Comparison of ENCODE assay signal across 14 cellular contexts in the genomic region with DNA sequence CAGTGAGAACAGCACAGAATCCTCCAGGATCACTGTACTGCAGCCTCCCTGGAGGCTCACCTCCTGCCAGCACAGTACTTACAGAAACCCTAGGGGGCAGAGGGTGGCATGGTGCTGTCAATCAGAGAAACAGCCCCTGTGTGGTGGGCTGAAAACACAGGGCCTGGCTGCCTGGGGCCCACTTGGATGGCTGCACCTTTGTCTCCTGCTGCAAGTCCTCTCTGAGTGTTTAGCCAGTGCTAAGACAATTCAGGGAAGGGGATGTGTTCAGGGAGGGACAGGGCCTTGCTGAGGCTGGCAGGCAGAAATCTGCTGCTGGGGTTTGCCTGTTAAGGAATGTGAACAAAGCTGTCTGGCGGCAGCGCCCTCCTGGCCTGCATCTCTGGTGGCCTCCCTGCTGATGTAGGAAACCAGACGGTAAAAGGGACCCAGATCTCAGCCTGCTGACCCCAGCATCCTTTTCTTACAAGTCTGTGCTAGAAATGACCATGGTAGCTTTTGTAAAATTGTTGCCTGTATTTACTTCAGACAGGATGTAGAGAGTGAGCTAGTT. TPM values are rescaled to one million over a fixed set of nuclear protein-coding genes. Genes with fewer than 3 reads are reported as not detected.
DNase-seq lines count a peak whose midpoint lies in the region; ATAC-seq lines count a peak whose summit lies in the region.
"Had no signal": no experiment of that assay in that cellular context is flagged by ENCODE, and none has a peak within 500 bp of the region (broad histone marks: within the 10 kb centered on the region; RNA-seq: fewer than 3 reads in every experiment).

No MANE protein-coding gene starts in this region.

- H3K27ac ChIP-seq in layer of hippocampus (ENCODE audit: low read depth, low read length), result peak overlapping the region; percentile 5

- peaks cover 29% of the 10 kb centered on the region for H3K4me1 Mint-ChIP-seq in activated T-cell treated with anti-CD3 and anti-CD28 coated beads, Interleukin-2, amount 50 U/mL, for 24 hours (ENCODE audit: low read depth)
- peaks cover 25 to 43% of the 10 kb centered on the region in 2 donors for H3K4me1 Mint-ChIP-seq in stimulated activated naive B cell treated with anti-CD40 and anti-IgM and Interleukin-4, amounts not matched to agents 10 μg/mL and 1 μg/mL and 100 μg/mL, for 72 hours

- no peak overlapping the region for H3K4me3 Mint-ChIP-seq in activated T-cell treated with anti-CD3 and anti-CD28 coated beads, Interleukin-2, amount 50 U/mL, for 24 hours
- H3K4me3 Mint-ChIP-seq in stimulated activated naive B cell treated with anti-CD40 and anti-IgM and Interleukin-4, amounts not matched to agents 10 μg/mL and 1 μg/mL and 100 μg/mL, for 72 hours, result no peak overlapping the region
- H3K4me3 Mint-ChIP-seq: activated naive CD8-positive, alpha-beta T cell treated with anti-CD3 and anti-CD28 coated beads, Interleukin-2, amount 10 ng/mL, durations not matched to agents 7 days and 5 days had no signal

- H3K27me3 ChIP-seq in layer of hippocampus (ENCODE audit: control insufficient read depth, insufficient read depth, low read length), result no peaks in the 10 kb centered on the region

- no peaks in the 10 kb centered on the region for H3K27me3 Mint-ChIP-seq in activated T-cell treated with anti-CD3 and anti-CD28 coated beads, Interleukin-2, amount 50 U/mL, for 24 hours
- no peaks in the 10 kb centered on the region for H3K27me3 Mint-ChIP-seq in stimulated activated naive B cell treated with anti-CD40 and anti-IgM and Interleukin-4, amounts not matched to agents 10 μg/mL and 1 μg/mL and 100 μg/mL, for 72 hours
- H3K27me3 Mint-ChIP-seq: activated naive CD8-positive, alpha-beta T cell treated with anti-CD3 and anti-CD28 coated beads, Interleukin-2, amount 10 ng/mL, durations not matched to agents 7 days and 5 days had no signal

- no peaks in the 10 kb centered on the region for H3K9me3 Mint-ChIP-seq in activated T-cell treated with anti-CD3 and anti-CD28 coated beads, Interleukin-2, amount 50 U/mL, for 24 hours
- peaks cover 0 to 1% of the 10 kb centered on the region in 2 donors for H3K9me3 Mint-ChIP-seq in stimulated activated naive B cell treated with anti-CD40 and anti-IgM and Interleukin-4, amounts not matched to agents 10 μg/mL and 1 μg/mL and 100 μg/mL, for 72 hours
- H3K9me3 Mint-ChIP-seq: activated naive CD8-positive, alpha-beta T cell treated with anti-CD3 and anti-CD28 coated beads, Interleukin-2, amount 10 ng/mL, durations not matched to agents 7 days and 5 days; neural crest cell had no signal

- peaks cover 87% of the 10 kb centered on the region for H3K36me3 Mint-ChIP-seq in activated T-cell treated with anti-CD3 and anti-CD28 coated beads, Interleukin-2, amount 50 U/mL, for 24 hours (ENCODE audit: low read depth)
- peaks cover 41 to 47% of the 10 kb centered on the region in 2 donors for H3K36me3 Mint-ChIP-seq in stimulated activated naive B cell treated with anti-CD40 and anti-IgM and Interleukin-4, amounts not matched to agents 10 μg/mL and 1 μg/mL and 100 μg/mL, for 72 hours

- intact Hi-C loops in sciatic nerve (cut with DNase I), result no loop called here

- DNase-seq in activated T-cell treated with anti-CD3 and anti-CD28 coated beads, Interleukin-2, amount 50 U/mL, for 24 hours, result no peak
- no peak for DNase-seq in activated T-cell treated with anti-CD3 and anti-CD28 coated beads, Interleukin-2, amount 50 U/mL, for 1 hour
- DNase-seq in astrocyte of the hippocampus (ENCODE audit: low read depth, low spot score) (peak; percentile 51), sciatic nerve (ENCODE audit: low spot score) (no peak), amniotic stem cell (lab: John Stamatoyannopoulos, UW) (no peak)
- DNase-seq in stimulated activated naive B cell treated with anti-CD40 and anti-IgM and Interleukin-4, amounts not matched to agents 10 μg/mL and 1 μg/mL and 100 μg/mL, for 72 hours, result no peak
- DNase-seq: activated naive CD8-positive, alpha-beta T cell treated with anti-CD3 and anti-CD28 coated beads, Interleukin-2, amount 10 ng/mL, durations not matched to agents 7 days and 5 days; kidney; NCI-H1417; NCI-H526 treated with DMSO at 0.1 percent for 48 hours; RPMI8226 had no signal

- ATAC-seq in stimulated activated naive B cell treated with anti-CD40 and anti-IgM and Interleukin-4, amounts not matched to agents 10 μg/mL and 1 μg/mL and 100 μg/mL, for 72 hours (replicated peaks), result no peak
- ATAC-seq in sciatic nerve, result no peak
- no peak for ATAC-seq in GM21447 (IDR thresholded peaks at IDR 0.05; ENCODE audit: unreplicated experiment)

- peak overlapping the region; percentile 77 for H3K27ac Mint-ChIP-seq in activated T-cell treated with anti-CD3 and anti-CD28 coated beads, Interleukin-2, amount 50 U/mL, for 24 hours
- H3K27ac Mint-ChIP-seq in stimulated activated naive B cell treated with anti-CD40 and anti-IgM and Interleukin-4, amounts not matched to agents 10 μg/mL and 1 μg/mL and 100 μg/mL, for 72 hours, result peak overlapping the region; percentile 65

RNA-seq across cellular contexts. Expression of gene PRRC2B, which starts 39.5 kb away (rescaled TPM):
- total RNA-seq in sciatic nerve, result 252 TPM
